In the genomic region with DNA sequence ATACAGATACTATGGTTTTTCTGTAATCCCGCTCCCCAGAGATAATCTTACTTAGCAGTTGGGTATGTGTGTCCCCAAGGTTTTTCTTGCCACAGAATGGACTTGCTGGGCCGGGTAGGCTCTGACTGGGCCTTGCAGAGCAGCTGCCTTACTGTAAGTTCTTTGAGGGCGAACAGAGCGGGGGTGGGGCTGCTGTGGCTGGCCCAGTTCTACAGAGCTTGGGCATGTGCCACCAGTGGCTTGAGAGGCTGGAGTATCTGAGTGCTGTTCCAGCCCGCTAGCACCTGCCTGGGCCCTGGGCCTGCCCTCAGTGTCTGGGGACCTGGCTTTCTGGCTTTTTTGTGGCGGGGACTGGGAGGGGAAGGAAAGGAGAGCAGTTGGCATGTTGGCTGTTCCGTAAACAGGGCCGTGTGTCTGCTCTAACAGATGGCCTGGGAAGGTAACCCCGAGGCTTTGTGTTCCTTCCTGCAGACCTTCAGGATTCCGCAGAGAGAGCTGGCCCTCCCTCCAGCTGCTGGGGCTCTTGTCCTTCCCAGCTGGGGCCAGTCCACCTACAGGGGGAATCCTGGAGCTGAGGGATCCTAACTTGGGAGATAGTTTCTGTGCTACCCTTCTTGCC, we compare ENCODE assay signal across 2 cellular contexts. TPM values are rescaled to one million over a fixed set of nuclear protein-coding genes. Genes with fewer than 3 reads are reported as not detected.
"Had no signal": no experiment of that assay in that cellular context is flagged by ENCODE, and none has a peak within 500 bp of the region (broad histone marks: within the 10 kb centered on the region; RNA-seq: fewer than 3 reads in every experiment).

No MANE protein-coding gene starts in this region.

RNA-seq across cellular contexts. Expression of gene RIMBP3B, which starts 56.6 kb away (rescaled TPM):
- total RNA-seq: HT-29, PC-9 had no signal
